Comparison of ENCODE assay signal across 20 cellular contexts in genomic region chr3:58250093-58250707, GRCh38. TPM values are rescaled to one million over a fixed set of nuclear protein-coding genes. Genes with fewer than 3 reads are reported as not detected.
DNase-seq lines count a peak whose midpoint lies in the region; ATAC-seq, FAIRE-seq and TF ChIP-seq lines count a peak whose summit lies in the region.
"Had no signal": no experiment of that assay in that cellular context is flagged by ENCODE, and none has a peak within 500 bp of the region (broad histone marks: within the 10 kb centered on the region; RNA-seq: fewer than 3 reads in every experiment).

No MANE protein-coding gene starts in this region.

- peak overlapping the region; percentile 84 for H3K27ac ChIP-seq in neural progenitor cell
- H3K27ac ChIP-seq in uterus: peak overlapping the region; percentile 31 to 66
- no peak overlapping the region for H3K27ac ChIP-seq in CD8-positive, alpha-beta memory T cell (ENCODE audit: low read depth, low read length)
- H3K27ac ChIP-seq: coronary artery had no signal

- no peaks in the 10 kb centered on the region for H3K9me3 ChIP-seq in neural progenitor cell (ENCODE audit: low read depth)
- H3K9me3 ChIP-seq in uterus: no peaks in the 10 kb centered on the region
- H3K9me3 ChIP-seq in CD8-positive, alpha-beta memory T cell (ENCODE audit: low read length): no peaks in the 10 kb centered on the region

- POLR2A ChIA-PET in activated B cell treated with CpG ODN at 0.5 μM for 24 hours (lab: Charles Lee): interaction anchor here (0.6 to 1.7 kb wide), 5 partner anchors 16 to 59 kb away, joined by 3 to 7 read pairs (median 3); no protein-coding TSS in a partner anchor
- POLR2A ChIA-PET in CD8-positive, alpha-beta memory T cell (lab: Charles Lee): no interaction called here

- H3K27ac Mint-ChIP-seq in activated B cell treated with CpG ODN at 0.5 μM for 24 hours (peak overlapping the region; percentile 46), neural progenitor cell (peak overlapping the region; percentile 88)
- peak overlapping the region in 2 of 8 donors; percentile 37 to 89 for H3K27ac Mint-ChIP-seq in CD8-positive, alpha-beta memory T cell
- H3K27ac Mint-ChIP-seq: activated CD4-positive, alpha-beta T cell treated with anti-CD3 and anti-CD28 coated beads for 36 hours had no signal

- H3K27me3 Mint-ChIP-seq in activated B cell treated with CpG ODN at 0.5 μM for 24 hours (no peaks in the 10 kb centered on the region), neural progenitor cell (ENCODE audit: insufficient read depth, low read depth) (no peaks in the 10 kb centered on the region)
- H3K27me3 Mint-ChIP-seq in CD8-positive, alpha-beta memory T cell: no peaks in the 10 kb centered on the region
- H3K27me3 Mint-ChIP-seq: activated CD4-positive, alpha-beta T cell treated with anti-CD3 and anti-CD28 coated beads for 36 hours had no signal

- intact Hi-C loops in activated B cell treated with CpG ODN at 0.5 μM for 24 hours (cut with micrococcal nuclease): no loop called here
- intact Hi-C loops in uterus (cut with DNase I; ENCODE audit: low total_unique reads): no loop called here
- intact Hi-C loops in cardiac septum (cut with DNase I): no loop called here

- H3K79me2 ChIP-seq in neural progenitor cell (ENCODE audit: low read depth): peaks cover 31% of the 10 kb centered on the region

- no peaks in the 10 kb centered on the region for H3K9me3 Mint-ChIP-seq in activated B cell treated with CpG ODN at 0.5 μM for 24 hours
- H3K9me3 Mint-ChIP-seq in neural progenitor cell: no peaks in the 10 kb centered on the region
- H3K9me3 Mint-ChIP-seq in CD8-positive, alpha-beta memory T cell: no peaks in the 10 kb centered on the region
- H3K9me3 Mint-ChIP-seq: immature natural killer cell had no signal

- H3K4me3 Mint-ChIP-seq in activated B cell treated with CpG ODN at 0.5 μM for 24 hours: no peak overlapping the region
- H3K4me3 Mint-ChIP-seq in neural progenitor cell: peak overlapping the region; percentile 13
- no peak overlapping the region for H3K4me3 Mint-ChIP-seq in CD8-positive, alpha-beta memory T cell
- H3K4me3 Mint-ChIP-seq: activated CD4-positive, alpha-beta T cell treated with anti-CD3 and anti-CD28 coated beads for 36 hours; immature natural killer cell had no signal

- H3K4me2 ChIP-seq in neural progenitor cell: peak overlapping the region; percentile 79

- H2AFZ ChIP-seq in neural progenitor cell (replicated peaks): no peak overlapping the region

- H3K9ac ChIP-seq in neural progenitor cell: no peak overlapping the region

- no peak for TF ChIP-seq CTCF in activated B cell treated with CpG ODN at 0.5 μM for 24 hours (IDR thresholded peaks at IDR 0.05)
- no peak for TF ChIP-seq CTCF in neural progenitor cell (IDR thresholded peaks at IDR 0.05)
- TF ChIP-seq CTCF in uterus (IDR thresholded peaks at IDR 0.05): peak in 1 of 4 experiments; percentile 0

- H3K27me3 ChIP-seq in neural progenitor cell (no peaks in the 10 kb centered on the region), uterus (no peaks in the 10 kb centered on the region)
- no peaks in the 10 kb centered on the region for H3K27me3 ChIP-seq in CD8-positive, alpha-beta memory T cell (ENCODE audit: insufficient read depth, low read length, poor library complexity, severe bottlenecking)

- H3F3A ChIP-seq in neural progenitor cell (ENCODE audit: low read depth): peaks cover 42% of the 10 kb centered on the region

- no peak for FAIRE-seq in RCC 7860 (lab: Jason Lieb, UNC)
- FAIRE-seq: astrocyte, GM12892 had no signal

- H3K4me1 ChIP-seq in neural progenitor cell (peaks cover 64% of the 10 kb centered on the region), uterus (no peaks in the 10 kb centered on the region)
- H3K4me1 ChIP-seq in CD8-positive, alpha-beta memory T cell (ENCODE audit: insufficient read depth, low read length): no peaks in the 10 kb centered on the region

- CTCF ChIA-PET in activated B cell treated with CpG ODN at 0.5 μM for 24 hours (lab: Charles Lee): interaction anchor here (0.9 to 1.1 kb wide), 3 partner anchors 56 to 64 kb away, joined by 4 read pairs; partner anchors contain the start of genes HTD2 and RPP14
- CTCF ChIA-PET in CD8-positive, alpha-beta memory T cell (lab: Charles Lee): interaction anchor here (1.0 kb wide), 1 partner anchor 56 kb away, joined by 3 read pairs; the partner anchor contains the start of genes HTD2 and RPP14

- no peaks in the 10 kb centered on the region for H4K20me1 ChIP-seq in neural progenitor cell (ENCODE audit: low read depth)

- no peaks in the 10 kb centered on the region for H3K36me3 ChIP-seq in neural progenitor cell
- no peaks in the 10 kb centered on the region for H3K36me3 ChIP-seq in uterus
- no peaks in the 10 kb centered on the region for H3K36me3 ChIP-seq in CD8-positive, alpha-beta memory T cell (ENCODE audit: insufficient read depth, low read length)

- ATAC-seq in activated B cell treated with CpG ODN at 0.5 μM for 24 hours (ENCODE audit: low read depth): no peak
- ATAC-seq: activated CD4-positive, alpha-beta T cell treated with anti-CD3 and anti-CD28 coated beads for 36 hours had no signal

- peak overlapping the region; percentile 22 for H3K4me3 ChIP-seq in neural progenitor cell
- H3K4me3 ChIP-seq in uterus: no peak overlapping the region
- H3K4me3 ChIP-seq in CD8-positive, alpha-beta memory T cell (ENCODE audit: low read length): no peak overlapping the region
- H3K4me3 ChIP-seq: coronary artery had no signal

- H3K4me1 Mint-ChIP-seq in activated B cell treated with CpG ODN at 0.5 μM for 24 hours: peaks cover 34% of the 10 kb centered on the region
- peaks cover 55% of the 10 kb centered on the region for H3K4me1 Mint-ChIP-seq in neural progenitor cell
- peaks cover 0 to 10% (median 3%) of the 10 kb centered on the region in 3 donors for H3K4me1 Mint-ChIP-seq in CD8-positive, alpha-beta memory T cell
- H3K4me1 Mint-ChIP-seq: activated CD4-positive, alpha-beta T cell treated with anti-CD3 and anti-CD28 coated beads for 36 hours had no signal

- H3K36me3 Mint-ChIP-seq in activated B cell treated with CpG ODN at 0.5 μM for 24 hours (ENCODE audit: low read depth): peaks cover 33% of the 10 kb centered on the region
- no peaks in the 10 kb centered on the region for H3K36me3 Mint-ChIP-seq in neural progenitor cell
- peaks cover 0 to 9% (median 6%) of the 10 kb centered on the region in 3 donors for H3K36me3 Mint-ChIP-seq in CD8-positive, alpha-beta memory T cell
- H3K36me3 Mint-ChIP-seq: immature natural killer cell had no signal

- no peak for TF ChIP-seq POLR2A in uterus (IDR thresholded peaks at IDR 0.05)

- no peak for DNase-seq in activated B cell treated with CpG ODN at 0.5 μM for 24 hours
- peak; percentile 90 for DNase-seq in left kidney (ENCODE audit: low read depth, low spot score)
- no peak for DNase-seq in neural progenitor cell (ENCODE audit: low spot score)
- no peak for DNase-seq in uterus
- no peak for DNase-seq in RCC 7860 (ENCODE audit: low spot score)
- DNase-seq in cardiac septum (ENCODE audit: low spot score): no peak
- DNase-seq in CD8-positive, alpha-beta memory T cell: no peak
- DNase-seq: activated CD4-positive, alpha-beta T cell treated with anti-CD3 and anti-CD28 coated beads for 36 hours; activated CD8-positive, alpha-beta memory T cell treated with anti-CD3 and anti-CD28 coated beads, Interleukin-2, amount 50 U/mL, for 48 hours; GF-D8; immature natural killer cell; NCI-H1417 treated with DMSO at 0.1 percent for 48 hours; posterior cingulate gyrus; Right ventricle myocardium superior; T-helper 2 cell had no signal

RNA-seq across cellular contexts. Expression of gene ABHD6, which starts 12.6 kb away (rescaled TPM):
- total RNA-seq in activated B cell treated with CpG ODN at 0.5 μM for 24 hours (37.1 and 48.7 TPM in 2 replicates), neural progenitor cell (ENCODE audit: low replicate concordance) (18.5 and 21.5 TPM in 2 replicates), uterus (10 to 100 TPM in 3 of 4 donors, 1 to 10 TPM in 1; 6.7 to 20.6 (median 15.8) TPM), cardiac septum (4.9 TPM)
- 1 to 10 TPM; 6.6 to 7.1 TPM for total RNA-seq in CD8-positive, alpha-beta memory T cell
- 10.6 TPM for polyA plus RNA-seq in CD8-positive, alpha-beta memory T cell

RNA-seq across cellular contexts. Expression of gene DNASE1L3, which starts 39.4 kb away (rescaled TPM):
- total RNA-seq in activated B cell treated with CpG ODN at 0.5 μM for 24 hours (7.2 and 8.1 TPM in 2 replicates), neural progenitor cell (ENCODE audit: low replicate concordance) (not detected in 2 replicates), uterus (1 to 10 TPM in 3 of 4 donors, under 1 TPM in 1; 0.77 to 3.2 (median 2.4) TPM), cardiac septum (0.67 TPM)
- total RNA-seq in CD8-positive, alpha-beta memory T cell: not detected
- polyA plus RNA-seq in CD8-positive, alpha-beta memory T cell: not detected
- total RNA-seq: activated CD4-positive, alpha-beta T cell treated with anti-CD3 and anti-CD28 coated beads for 36 hours; astrocyte; LHCN-M2 had no signal
- polyA plus RNA-seq: BJ had no signal

RNA-seq across cellular contexts. Expression of gene RPP14, which starts 55.8 kb away (rescaled TPM):
- 17.5 and 17.7 TPM in 2 replicates for total RNA-seq in activated B cell treated with CpG ODN at 0.5 μM for 24 hours
- total RNA-seq in neural progenitor cell (ENCODE audit: low replicate concordance): 16.4 and 17.8 TPM in 2 replicates
- total RNA-seq in uterus: 10 to 100 TPM in 2 of 4 donors, 1 to 10 TPM in 2; 1.5 to 26.7 (median 9.7) TPM
- 17.0 TPM for total RNA-seq in cardiac septum
- 10 to 100 TPM; 22.7 to 24.5 TPM for total RNA-seq in CD8-positive, alpha-beta memory T cell
- polyA plus RNA-seq in CD8-positive, alpha-beta memory T cell: 6.3 TPM

RNA-seq across cellular contexts. Expression of gene HTD2, which starts 56.1 kb away (rescaled TPM):
- total RNA-seq in activated B cell treated with CpG ODN at 0.5 μM for 24 hours (11.4 TPM in 2 replicates), neural progenitor cell (ENCODE audit: low replicate concordance) (14.0 and 29.5 TPM in 2 replicates), uterus (10 to 100 TPM in 2 of 4 donors, 1 to 10 TPM in 2; 1.2 to 39.6 (median 7.8) TPM), cardiac septum (12.9 TPM)
- 10 to 100 TPM; 12.4 to 14.6 TPM for total RNA-seq in CD8-positive, alpha-beta memory T cell
- polyA plus RNA-seq in CD8-positive, alpha-beta memory T cell: 29.6 TPM
